ENCODE assay signal across 11 cellular contexts in the genomic region with DNA sequence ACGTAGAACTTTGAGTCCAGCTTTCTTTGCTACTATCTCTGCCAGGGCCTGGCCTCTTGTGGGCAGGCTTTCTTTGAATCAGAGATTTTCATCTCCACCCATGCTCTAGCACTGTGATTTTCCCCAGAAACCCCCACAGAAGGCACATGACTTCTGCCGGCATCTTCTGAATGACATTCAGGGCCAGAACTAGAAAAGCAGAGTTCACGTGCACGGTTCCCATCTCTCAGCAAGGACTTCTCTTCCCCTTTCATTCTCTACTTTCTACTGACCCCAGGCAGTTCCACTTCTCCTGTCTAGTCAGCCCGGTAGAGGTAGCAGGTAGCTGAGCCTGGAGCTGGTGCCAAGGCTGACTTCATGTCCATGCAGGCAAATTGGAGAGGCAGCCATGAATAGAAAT. TPM values are rescaled to one million over a fixed set of nuclear protein-coding genes. Genes with fewer than 3 reads are reported as not detected.
DNase-seq lines count a peak whose midpoint lies in the region; ATAC-seq, FAIRE-seq and TF ChIP-seq lines count a peak whose summit lies in the region.
"Had no signal": no experiment of that assay in that cellular context is flagged by ENCODE, and none has a peak within 500 bp of the region (broad histone marks: within the 10 kb centered on the region; RNA-seq: fewer than 3 reads in every experiment).

No MANE protein-coding gene starts in this region.

- TF ChIP-seq CTCF in Calu3 (IDR thresholded peaks at IDR 0.05; ENCODE audit: unreplicated experiment) = no peak

- H3K9me3 Mint-ChIP-seq in effector memory CD8-positive, alpha-beta T cell = no peaks in the 10 kb centered on the region
- H3K9me3 Mint-ChIP-seq in Calu3 (ENCODE audit: low read depth, unreplicated experiment) = no peaks in the 10 kb centered on the region
- H3K9me3 Mint-ChIP-seq: GM23338 had no signal

- FAIRE-seq in GM12892 (lab: Jason Lieb, UNC) = peak; percentile 96
- FAIRE-seq: keratinocyte had no signal

- H3K36me3 Mint-ChIP-seq in effector memory CD8-positive, alpha-beta T cell (ENCODE audit: insufficient read depth) = peaks cover 14% of the 10 kb centered on the region
- no peaks in the 10 kb centered on the region for H3K36me3 Mint-ChIP-seq in Calu3 (ENCODE audit: insufficient read depth, unreplicated experiment)

- peak overlapping the region; percentile 54 to 96 for H3K27ac Mint-ChIP-seq in effector memory CD8-positive, alpha-beta T cell
- no peak overlapping the region for H3K27ac Mint-ChIP-seq in Calu3 (ENCODE audit: unreplicated experiment)
- H3K27ac Mint-ChIP-seq: GM23338 had no signal

- DNase-seq in GM12892 (ENCODE audit: insufficient read length) = peak; percentile 42
- no peak for DNase-seq in effector memory CD8-positive, alpha-beta T cell
- no peak for DNase-seq in C1 segment of cervical spinal cord (lab: John Stamatoyannopoulos, UW)
- no peak for DNase-seq in GDM1 (lab: John Stamatoyannopoulos, UW)
- DNase-seq in globus pallidus (ENCODE audit: low spot score) = no peak
- no peak for DNase-seq in Calu3
- DNase-seq: NCI-H446 had no signal

- CTCF ChIA-PET in Calu3 (lab: Charles Lee) = interaction anchor here (1.3 kb wide), 1 partner anchor 12 kb away, joined by 3 read pairs; no protein-coding TSS in a partner anchor

- intact Hi-C loops in Calu3 (cut with micrococcal nuclease; ENCODE audit: unreplicated experiment) = no loop called here

- ATAC-seq in GM19397 (IDR thresholded peaks at IDR 0.05; ENCODE audit: unreplicated experiment) (peak; percentile 50), HG03103 (IDR thresholded peaks at IDR 0.05; ENCODE audit: low read depth, unreplicated experiment) (peak; percentile 54)
- peak; percentile 43 for ATAC-seq in effector memory CD8-positive, alpha-beta T cell (replicated peaks)
- ATAC-seq: GM23338 had no signal

- H3K4me3 Mint-ChIP-seq in effector memory CD8-positive, alpha-beta T cell = peak overlapping the region; percentile 33 to 65
- H3K4me3 Mint-ChIP-seq in Calu3 (ENCODE audit: low read depth, unreplicated experiment) = no peak overlapping the region
- H3K4me3 Mint-ChIP-seq: GM23338 had no signal

- BruUV-seq in Calu3 (replicated peaks; lab: Mats Ljungman, UMichigan) = no TSS peak

- peaks cover 33 to 55% of the 10 kb centered on the region in 2 donors for H3K4me1 Mint-ChIP-seq in effector memory CD8-positive, alpha-beta T cell (ENCODE audit: low read depth in 2 of 2)
- peaks cover 3% of the 10 kb centered on the region for H3K4me1 Mint-ChIP-seq in Calu3 (ENCODE audit: low read depth, unreplicated experiment)

- H3K27me3 Mint-ChIP-seq in effector memory CD8-positive, alpha-beta T cell = no peaks in the 10 kb centered on the region
- no peaks in the 10 kb centered on the region for H3K27me3 Mint-ChIP-seq in Calu3 (ENCODE audit: unreplicated experiment)

- no peak for TF ChIP-seq POLR2A in GM12892 (IDR thresholded peaks at IDR 0.05; ENCODE audit: low read depth, low read length)

RNA-seq across cellular contexts. Expression of a gene that starts 26.9 kb away (rescaled TPM):
- 72.4 TPM for polyA plus RNA-seq in GM12892 (2012; ENCODE audit: missing spikeins)
- total RNA-seq in Calu3 (2022) = 1.4 and 2.2 TPM in 2 replicates
- total RNA-seq: GM23338 had no signal
- polyA plus RNA-seq: GM23338, keratinocyte had no signal

RNA-seq across cellular contexts. Expression of a gene that starts 29.3 kb away (rescaled TPM):
- polyA plus RNA-seq in GM12892 (2012; ENCODE audit: missing spikeins) = 3.9 TPM
- 0.61 and 1.4 TPM in 2 replicates for total RNA-seq in Calu3 (2022)
